1 cellular context compared by ENCODE assay signal in the genomic region with DNA sequence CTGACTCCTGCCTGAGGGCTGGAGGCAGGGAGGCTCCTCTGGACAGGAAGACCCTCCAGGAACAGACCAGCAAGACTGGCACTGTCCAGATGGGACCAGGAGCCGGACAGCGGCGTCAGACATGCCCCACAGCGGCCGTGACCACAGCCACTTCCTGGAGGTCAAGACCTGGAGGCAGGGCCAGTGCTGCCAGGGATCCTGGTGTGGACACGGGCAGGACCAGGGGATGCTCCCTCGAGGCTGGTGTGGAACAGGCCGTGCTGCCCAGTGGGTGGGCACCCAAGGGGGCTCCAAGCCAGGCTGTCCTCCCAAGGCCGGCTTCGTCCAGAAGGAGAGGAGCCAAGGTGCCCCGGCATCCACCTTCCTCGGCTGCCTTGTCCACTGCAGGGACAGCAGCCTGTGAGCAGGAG.
TF ChIP-seq lines count a peak whose summit lies in the region.

No MANE protein-coding gene starts in this region.

TF ChIP-seq in HepG2, 621 proteins besides CTCF, POLR2A, EP300 and RAD21 (continued from another document and continues in another):
- TF ChIP-seq ZNF710 (CRISPR knock-in tag; IDR thresholded peaks at IDR 0.05; ENCODE audit: borderline replicate concordance) (peak; percentile 12; the same call in 1 of the 2 replicates), ZMYM4 (CRISPR knock-in tag; IDR thresholded peaks at IDR 0.05) (no peak), ZNF781 (CRISPR knock-in tag; IDR thresholded peaks at IDR 0.05; ENCODE audit: borderline replicate concordance, not compliant biosample characterization) (no peak), SRSF4 (IDR thresholded peaks at IDR 0.05; ENCODE audit: low read depth, low read length, poor library complexity, severe bottlenecking) (no peak), ZNF510 (CRISPR knock-in tag; IDR thresholded peaks at IDR 0.05; ENCODE audit: low read depth) (no peak), ARID2 (CRISPR knock-in tag; IDR thresholded peaks at IDR 0.05; ENCODE audit: borderline replicate concordance) (peak; percentile 80; the same call in 1 of the 2 replicates), ZNF766 (CRISPR knock-in tag; IDR thresholded peaks at IDR 0.05; ENCODE audit: borderline replicate concordance) (0 out of 2 replicates have a peak, but pooled peaks have one; percentile 24), MXD3 (CRISPR knock-in tag; IDR thresholded peaks at IDR 0.05) (no peak), ZNF567 (CRISPR knock-in tag; IDR thresholded peaks at IDR 0.05; ENCODE audit: borderline replicate concordance) (no peak), NFIC (IDR thresholded peaks at IDR 0.05; ENCODE audit: low read length) (no peak), ZNF598 (CRISPR knock-in tag; IDR thresholded peaks at IDR 0.05; ENCODE audit: borderline replicate concordance) (no peak), NONO (IDR thresholded peaks at IDR 0.05) (no peak), NONO (CRISPR knock-in tag; conservative IDR thresholded peaks at IDR 0.05) (no peak), ZNF101 (CRISPR knock-in tag; IDR thresholded peaks at IDR 0.05; ENCODE audit: borderline replicate concordance, low read depth) (no peak), ZNF550 (CRISPR knock-in tag; IDR thresholded peaks at IDR 0.05; ENCODE audit: borderline replicate concordance) (no peak), TAF1 (CRISPR knock-in tag; IDR thresholded peaks at IDR 0.05) (no peak), DR1 (CRISPR knock-in tag; IDR thresholded peaks at IDR 0.05) (peak; percentile 57; the same call in 1 of the 2 replicates), GTF2F1 (IDR thresholded peaks at IDR 0.05; ENCODE audit: low read length) (no peak), NR3C1 (CRISPR knock-in tag; IDR thresholded peaks at IDR 0.05) (no peak), SALL1 (CRISPR knock-in tag; IDR thresholded peaks at IDR 0.05) (no peak), IKZF1 (IDR thresholded peaks at IDR 0.05) (no peak), ZNF30 (CRISPR knock-in tag; IDR thresholded peaks at IDR 0.05) (no peak), AGO1 (IDR thresholded peaks at IDR 0.05; ENCODE audit: low read depth, low read length, poor library complexity, severe bottlenecking) (no peak), YY1 (IDR thresholded peaks at IDR 0.05; ENCODE audit: insufficient read depth, insufficient replicate concordance, low read depth, low read length) (no peak), ZNF451 (CRISPR knock-in tag; IDR thresholded peaks at IDR 0.05) (no peak), ZNF569 (CRISPR knock-in tag; IDR thresholded peaks at IDR 0.05; ENCODE audit: borderline replicate concordance) (peak; percentile 64; the same call in 1 of the 2 replicates), NBN (conservative IDR thresholded peaks at IDR 0.05) (no peak), CBFB (CRISPR knock-in tag; IDR thresholded peaks at IDR 0.05) (no peak), ZNF619 (CRISPR knock-in tag; IDR thresholded peaks at IDR 0.05) (0 out of 2 replicates have a peak, but pooled peaks have one; percentile 10), ZNF33B (CRISPR knock-in tag; IDR thresholded peaks at IDR 0.05) (0 out of 2 replicates have a peak, but pooled peaks have one; percentile 26), ZNF878 (CRISPR knock-in tag; IDR thresholded peaks at IDR 0.05) (no peak), ZNF780A (CRISPR knock-in tag; IDR thresholded peaks at IDR 0.05) (no peak), ZNF749 (CRISPR knock-in tag; IDR thresholded peaks at IDR 0.05; ENCODE audit: borderline replicate concordance) (no peak; the same call in 1 of the 2 replicates), KAT7 (CRISPR knock-in tag; IDR thresholded peaks at IDR 0.05; ENCODE audit: borderline replicate concordance) (0 out of 2 replicates have a peak, but pooled peaks have one; percentile 10), SAP130 (CRISPR knock-in tag; IDR thresholded peaks at IDR 0.05; ENCODE audit: low read depth) (no peak; the same call in 1 of the 2 replicates), TRIM24 (CRISPR knock-in tag; IDR thresholded peaks at IDR 0.05) (no peak), ZFP36L2 (CRISPR knock-in tag; IDR thresholded peaks at IDR 0.05) (no peak)
- TF ChIP-seq, protein P1, sequence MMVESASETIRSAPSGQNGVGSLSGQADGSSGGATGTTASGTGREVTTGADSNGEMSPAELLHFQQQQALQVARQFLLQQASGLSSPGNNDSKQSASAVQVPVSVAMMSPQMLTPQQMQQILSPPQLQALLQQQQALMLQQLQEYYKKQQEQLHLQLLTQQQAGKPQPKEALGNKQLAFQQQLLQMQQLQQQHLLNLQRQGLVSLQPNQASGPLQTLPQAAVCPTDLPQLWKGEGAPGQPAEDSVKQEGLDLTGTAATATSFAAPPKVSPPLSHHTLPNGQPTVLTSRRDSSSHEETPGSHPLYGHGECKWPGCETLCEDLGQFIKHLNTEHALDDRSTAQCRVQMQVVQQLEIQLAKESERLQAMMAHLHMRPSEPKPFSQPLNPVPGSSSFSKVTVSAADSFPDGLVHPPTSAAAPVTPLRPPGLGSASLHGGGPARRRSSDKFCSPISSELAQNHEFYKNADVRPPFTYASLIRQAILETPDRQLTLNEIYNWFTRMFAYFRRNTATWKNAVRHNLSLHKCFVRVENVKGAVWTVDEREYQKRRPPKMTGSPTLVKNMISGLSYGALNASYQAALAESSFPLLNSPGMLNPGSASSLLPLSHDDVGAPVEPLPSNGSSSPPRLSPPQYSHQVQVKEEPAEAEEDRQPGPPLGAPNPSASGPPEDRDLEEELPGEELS (CRISPR knock-in tag; IDR thresholded peaks at IDR 0.05) = no peak
- TF ChIP-seq, protein P2, sequence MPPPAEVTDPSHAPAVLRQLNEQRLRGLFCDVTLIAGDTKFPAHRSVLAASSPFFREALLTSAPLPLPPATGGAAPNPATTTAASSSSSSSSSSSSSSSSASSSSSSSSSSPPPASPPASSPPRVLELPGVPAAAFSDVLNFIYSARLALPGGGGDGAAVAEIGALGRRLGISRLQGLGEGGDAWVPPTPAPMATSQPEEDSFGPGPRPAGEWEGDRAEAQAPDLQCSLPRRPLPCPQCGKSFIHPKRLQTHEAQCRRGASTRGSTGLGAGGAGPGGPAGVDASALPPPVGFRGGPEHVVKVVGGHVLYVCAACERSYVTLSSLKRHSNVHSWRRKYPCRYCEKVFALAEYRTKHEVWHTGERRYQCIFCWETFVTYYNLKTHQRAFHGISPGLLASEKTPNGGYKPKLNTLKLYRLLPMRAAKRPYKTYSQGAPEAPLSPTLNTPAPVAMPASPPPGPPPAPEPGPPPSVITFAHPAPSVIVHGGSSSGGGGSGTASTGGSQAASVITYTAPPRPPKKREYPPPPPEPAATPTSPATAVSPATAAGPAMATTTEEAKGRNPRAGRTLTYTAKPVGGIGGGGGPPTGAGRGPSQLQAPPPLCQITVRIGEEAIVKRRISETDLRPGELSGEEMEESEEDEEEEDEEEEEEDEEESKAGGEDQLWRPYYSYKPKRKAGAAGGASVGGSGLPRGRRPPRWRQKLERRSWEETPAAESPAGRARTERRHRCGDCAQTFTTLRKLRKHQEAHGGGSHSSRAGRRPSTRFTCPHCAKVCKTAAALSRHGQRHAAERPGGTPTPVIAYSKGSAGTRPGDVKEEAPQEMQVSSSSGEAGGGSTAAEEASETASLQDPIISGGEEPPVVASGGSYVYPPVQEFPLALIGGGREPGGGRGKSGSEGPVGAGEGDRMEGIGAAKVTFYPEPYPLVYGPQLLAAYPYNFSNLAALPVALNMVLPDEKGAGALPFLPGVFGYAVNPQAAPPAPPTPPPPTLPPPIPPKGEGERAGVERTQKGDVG (CRISPR knock-in tag; IDR thresholded peaks at IDR 0.05; ENCODE audit: borderline replicate concordance) = no peak
- TF ChIP-seq, protein P3, sequence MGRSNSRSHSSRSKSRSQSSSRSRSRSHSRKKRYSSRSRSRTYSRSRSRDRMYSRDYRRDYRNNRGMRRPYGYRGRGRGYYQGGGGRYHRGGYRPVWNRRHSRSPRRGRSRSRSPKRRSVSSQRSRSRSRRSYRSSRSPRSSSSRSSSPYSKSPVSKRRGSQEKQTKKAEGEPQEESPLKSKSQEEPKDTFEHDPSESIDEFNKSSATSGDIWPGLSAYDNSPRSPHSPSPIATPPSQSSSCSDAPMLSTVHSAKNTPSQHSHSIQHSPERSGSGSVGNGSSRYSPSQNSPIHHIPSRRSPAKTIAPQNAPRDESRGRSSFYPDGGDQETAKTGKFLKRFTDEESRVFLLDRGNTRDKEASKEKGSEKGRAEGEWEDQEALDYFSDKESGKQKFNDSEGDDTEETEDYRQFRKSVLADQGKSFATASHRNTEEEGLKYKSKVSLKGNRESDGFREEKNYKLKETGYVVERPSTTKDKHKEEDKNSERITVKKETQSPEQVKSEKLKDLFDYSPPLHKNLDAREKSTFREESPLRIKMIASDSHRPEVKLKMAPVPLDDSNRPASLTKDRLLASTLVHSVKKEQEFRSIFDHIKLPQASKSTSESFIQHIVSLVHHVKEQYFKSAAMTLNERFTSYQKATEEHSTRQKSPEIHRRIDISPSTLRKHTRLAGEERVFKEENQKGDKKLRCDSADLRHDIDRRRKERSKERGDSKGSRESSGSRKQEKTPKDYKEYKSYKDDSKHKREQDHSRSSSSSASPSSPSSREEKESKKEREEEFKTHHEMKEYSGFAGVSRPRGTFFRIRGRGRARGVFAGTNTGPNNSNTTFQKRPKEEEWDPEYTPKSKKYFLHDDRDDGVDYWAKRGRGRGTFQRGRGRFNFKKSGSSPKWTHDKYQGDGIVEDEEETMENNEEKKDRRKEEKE (IDR thresholded peaks at IDR 0.05) = no peak
- TF ChIP-seq, protein P4, sequence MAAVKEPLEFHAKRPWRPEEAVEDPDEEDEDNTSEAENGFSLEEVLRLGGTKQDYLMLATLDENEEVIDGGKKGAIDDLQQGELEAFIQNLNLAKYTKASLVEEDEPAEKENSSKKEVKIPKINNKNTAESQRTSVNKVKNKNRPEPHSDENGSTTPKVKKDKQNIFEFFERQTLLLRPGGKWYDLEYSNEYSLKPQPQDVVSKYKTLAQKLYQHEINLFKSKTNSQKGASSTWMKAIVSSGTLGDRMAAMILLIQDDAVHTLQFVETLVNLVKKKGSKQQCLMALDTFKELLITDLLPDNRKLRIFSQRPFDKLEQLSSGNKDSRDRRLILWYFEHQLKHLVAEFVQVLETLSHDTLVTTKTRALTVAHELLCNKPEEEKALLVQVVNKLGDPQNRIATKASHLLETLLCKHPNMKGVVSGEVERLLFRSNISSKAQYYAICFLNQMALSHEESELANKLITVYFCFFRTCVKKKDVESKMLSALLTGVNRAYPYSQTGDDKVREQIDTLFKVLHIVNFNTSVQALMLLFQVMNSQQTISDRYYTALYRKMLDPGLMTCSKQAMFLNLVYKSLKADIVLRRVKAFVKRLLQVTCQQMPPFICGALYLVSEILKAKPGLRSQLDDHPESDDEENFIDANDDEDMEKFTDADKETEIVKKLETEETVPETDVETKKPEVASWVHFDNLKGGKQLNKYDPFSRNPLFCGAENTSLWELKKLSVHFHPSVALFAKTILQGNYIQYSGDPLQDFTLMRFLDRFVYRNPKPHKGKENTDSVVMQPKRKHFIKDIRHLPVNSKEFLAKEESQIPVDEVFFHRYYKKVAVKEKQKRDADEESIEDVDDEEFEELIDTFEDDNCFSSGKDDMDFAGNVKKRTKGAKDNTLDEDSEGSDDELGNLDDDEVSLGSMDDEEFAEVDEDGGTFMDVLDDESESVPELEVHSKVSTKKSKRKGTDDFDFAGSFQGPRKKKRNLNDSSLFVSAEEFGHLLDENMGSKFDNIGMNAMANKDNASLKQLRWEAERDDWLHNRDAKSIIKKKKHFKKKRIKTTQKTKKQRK (IDR thresholded peaks at IDR 0.05; ENCODE audit: low read length) = no peak
- TF ChIP-seq, protein P5, sequence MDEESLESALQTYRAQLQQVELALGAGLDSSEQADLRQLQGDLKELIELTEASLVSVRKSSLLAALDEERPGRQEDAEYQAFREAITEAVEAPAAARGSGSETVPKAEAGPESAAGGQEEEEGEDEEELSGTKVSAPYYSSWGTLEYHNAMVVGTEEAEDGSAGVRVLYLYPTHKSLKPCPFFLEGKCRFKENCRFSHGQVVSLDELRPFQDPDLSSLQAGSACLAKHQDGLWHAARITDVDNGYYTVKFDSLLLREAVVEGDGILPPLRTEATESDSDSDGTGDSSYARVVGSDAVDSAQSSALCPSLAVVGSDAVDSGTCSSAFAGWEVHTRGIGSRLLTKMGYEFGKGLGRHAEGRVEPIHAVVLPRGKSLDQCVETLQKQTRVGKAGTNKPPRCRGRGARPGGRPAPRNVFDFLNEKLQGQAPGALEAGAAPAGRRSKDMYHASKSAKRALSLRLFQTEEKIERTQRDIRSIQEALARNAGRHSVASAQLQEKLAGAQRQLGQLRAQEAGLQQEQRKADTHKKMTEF (CRISPR knock-in tag; IDR thresholded peaks at IDR 0.05) = no peak
- TF ChIP-seq, protein P6, sequence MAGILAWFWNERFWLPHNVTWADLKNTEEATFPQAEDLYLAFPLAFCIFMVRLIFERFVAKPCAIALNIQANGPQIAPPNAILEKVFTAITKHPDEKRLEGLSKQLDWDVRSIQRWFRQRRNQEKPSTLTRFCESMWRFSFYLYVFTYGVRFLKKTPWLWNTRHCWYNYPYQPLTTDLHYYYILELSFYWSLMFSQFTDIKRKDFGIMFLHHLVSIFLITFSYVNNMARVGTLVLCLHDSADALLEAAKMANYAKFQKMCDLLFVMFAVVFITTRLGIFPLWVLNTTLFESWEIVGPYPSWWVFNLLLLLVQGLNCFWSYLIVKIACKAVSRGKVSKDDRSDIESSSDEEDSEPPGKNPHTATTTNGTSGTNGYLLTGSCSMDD (CRISPR knock-in tag; IDR thresholded peaks at IDR 0.05) = no peak
